ENCODE assay signal across 8 cellular contexts in the genomic region with DNA sequence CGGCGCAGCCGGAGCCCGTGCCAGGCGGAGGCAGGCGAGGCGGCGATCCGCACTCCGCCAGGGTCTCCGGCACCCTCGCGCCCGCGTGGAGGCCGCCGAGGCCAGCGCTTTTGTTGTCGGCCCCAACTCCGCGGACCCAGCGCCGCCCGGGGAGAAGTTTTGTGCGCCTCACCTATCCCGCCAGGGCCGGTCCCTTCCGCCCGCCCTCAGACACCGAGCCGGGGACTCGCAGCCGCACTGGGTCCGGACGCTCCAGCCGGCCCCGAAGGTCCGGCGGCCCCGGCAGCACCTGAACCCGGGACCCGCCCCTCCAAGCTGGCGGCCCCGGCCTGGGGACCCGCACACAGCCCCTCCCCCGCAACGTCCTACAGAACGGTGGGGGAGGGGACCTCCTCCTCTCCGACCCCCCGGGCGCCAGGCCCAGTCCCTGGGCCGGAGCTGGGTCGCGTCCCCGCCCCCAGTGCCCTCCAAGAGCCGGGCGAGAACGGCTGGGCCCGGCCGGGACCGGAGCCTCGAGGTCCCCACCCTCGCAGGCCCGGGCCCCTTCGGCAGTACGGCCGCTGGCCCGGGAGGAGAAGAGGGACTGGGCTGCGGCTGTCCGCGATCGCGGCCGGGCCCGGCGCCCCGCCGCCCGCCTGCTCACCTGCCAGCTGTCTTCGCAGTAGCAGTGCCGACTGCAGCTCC. TPM values are rescaled to one million over a fixed set of nuclear protein-coding genes. Genes with fewer than 3 reads are reported as not detected.
DNase-seq lines count a peak whose midpoint lies in the region; ATAC-seq and TF ChIP-seq lines count a peak whose summit lies in the region.

No MANE protein-coding gene starts in this region.

- POLR2A ChIA-PET in HEK293 (lab: Yijun Ruan, JAX) = interaction anchor here (0.6 to 1.9 kb wide), 12 partner anchors 8 to 439 kb away, joined by 3 to 9 read pairs (median 3); partner anchors contain the start of genes ANKFY1, CYB5D2 and ZZEF1

- no peak overlapping the region for H3K27ac Mint-ChIP-seq in activated naive CD8-positive, alpha-beta T cell treated with anti-CD3 and anti-CD28 coated beads for 36 hours

- WGBS in right cardiac atrium = under 1% methylated on average over 81 of the region's 81 CpGs

- H3K36me3 ChIP-seq in HEK293 (ENCODE audit: control insufficient read depth in 2 of 2, insufficient read depth in 1 of 2, low read length in 2 of 2) = peaks cover 0 to 4% of the 10 kb centered on the region in 2 experiments; a peak in 1 of 3 replicates

- no peaks in the 10 kb centered on the region for H3K9me3 ChIP-seq in HEK293 (ENCODE audit: control insufficient read depth, insufficient read depth, low read depth, low read length)
- no peaks in the 10 kb centered on the region for H3K9me3 ChIP-seq in right cardiac atrium (ENCODE audit: control insufficient read depth, low read length)

- no peaks in the 10 kb centered on the region for H3K9me3 Mint-ChIP-seq in activated naive CD8-positive, alpha-beta T cell treated with anti-CD3 and anti-CD28 coated beads for 36 hours

- H3K36me3 Mint-ChIP-seq in activated naive CD8-positive, alpha-beta T cell treated with anti-CD3 and anti-CD28 coated beads for 36 hours = peaks cover 19% of the 10 kb centered on the region

- peak overlapping the region; percentile 98 for H3K27ac ChIP-seq in HEK293 (ENCODE audit: extremely low read depth, low read depth, low read length)
- H3K27ac ChIP-seq in right cardiac atrium (ENCODE audit: low read length) = peak overlapping the region; percentile 95

- peaks cover 24% of the 10 kb centered on the region for H3K4me1 Mint-ChIP-seq in activated naive CD8-positive, alpha-beta T cell treated with anti-CD3 and anti-CD28 coated beads for 36 hours

- ATAC-seq in GM18499 (IDR thresholded peaks at IDR 0.05; ENCODE audit: insufficient read depth, unreplicated experiment) (peak; percentile 9), right cardiac atrium (peak; percentile 5 to 32), sciatic nerve (peak; percentile 1)

- H3K4me1 ChIP-seq in HEK293 (ENCODE audit: control insufficient read depth, insufficient read depth, low read length) (peaks cover 5% of the 10 kb centered on the region), right cardiac atrium (ENCODE audit: control insufficient read depth, insufficient read depth, low read length) (no peaks in the 10 kb centered on the region)

- H3K4me3 ChIP-seq in HEK293 (ENCODE audit: low read depth, low read length) (peak overlapping the region; percentile 95), right cardiac atrium (ENCODE audit: low read length) (peak overlapping the region; percentile 98)

- no peaks in the 10 kb centered on the region for H3K27me3 ChIP-seq in right cardiac atrium (ENCODE audit: control insufficient read depth, insufficient read depth)

- intact Hi-C loops in right cardiac atrium (cut with DNase I) = loop anchor here in 1 of 4 donors (10.0 kb wide), 1 partner anchor 61 kb away; no protein-coding TSS in a partner anchor
- intact Hi-C loops in sciatic nerve (cut with DNase I) = no loop called here

- TF ChIP-seq CTCF in HEK293 (tag by site-specific recombination; IDR thresholded peaks at IDR 0.05) = no peak

- DNase-seq in NCI-H146 treated with DMSO at 0.1 percent for 48 hours (lab: John Stamatoyannopoulos, UW; ENCODE audit: unreplicated experiment) (peak; percentile 9), right cardiac atrium (peak in 2 of 3 donors; percentile 72 to 81), sciatic nerve (ENCODE audit: low spot score) (peak; percentile 69), ureter (ENCODE audit: low spot score) (no peak), LoVo (ENCODE audit: low spot score) (no peak)
- DNase-seq in activated naive CD8-positive, alpha-beta T cell treated with anti-CD3 and anti-CD28 coated beads for 36 hours = no peak

- no peaks in the 10 kb centered on the region for H3K27me3 Mint-ChIP-seq in activated naive CD8-positive, alpha-beta T cell treated with anti-CD3 and anti-CD28 coated beads for 36 hours

- CTCF ChIA-PET in HEK293 (lab: Yijun Ruan, JAX) = interaction anchor here (0.6 to 1.2 kb wide), 4 partner anchors 46 to 160 kb away, joined by 3 to 5 read pairs (median 4); no protein-coding TSS in a partner anchor

- H3K4me3 Mint-ChIP-seq in activated naive CD8-positive, alpha-beta T cell treated with anti-CD3 and anti-CD28 coated beads for 36 hours = peak overlapping the region; percentile 68

TF ChIP-seq in HEK293, 187 proteins besides CTCF, POLR2A, EP300 and RAD21 (continues in another document):
- TF ChIP-seq SP2 (tag by site-specific recombination; IDR thresholded peaks at IDR 0.05) = peak; percentile 68
- TF ChIP-seq, protein P1, sequence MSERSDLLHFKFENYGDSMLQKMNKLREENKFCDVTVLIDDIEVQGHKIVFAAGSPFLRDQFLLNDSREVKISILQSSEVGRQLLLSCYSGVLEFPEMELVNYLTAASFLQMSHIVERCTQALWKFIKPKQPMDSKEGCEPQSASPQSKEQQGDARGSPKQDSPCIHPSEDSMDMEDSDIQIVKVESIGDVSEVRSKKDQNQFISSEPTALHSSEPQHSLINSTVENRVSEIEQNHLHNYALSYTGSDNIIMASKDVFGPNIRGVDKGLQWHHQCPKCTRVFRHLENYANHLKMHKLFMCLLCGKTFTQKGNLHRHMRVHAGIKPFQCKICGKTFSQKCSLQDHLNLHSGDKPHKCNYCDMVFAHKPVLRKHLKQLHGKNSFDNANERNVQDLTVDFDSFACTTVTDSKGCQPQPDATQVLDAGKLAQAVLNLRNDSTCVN (tag by site-specific recombination; optimal IDR thresholded peaks at IDR 0.05) = peak; percentile 59
- TF ChIP-seq SP3 (tag by site-specific recombination; IDR thresholded peaks at IDR 0.05) = peak; percentile 67
- 0 out of 2 replicates have a peak, but pooled peaks have one; percentile 32 for TF ChIP-seq ZNF596 (tag by site-specific recombination; IDR thresholded peaks at IDR 0.05)
- peak; percentile 62 for TF ChIP-seq ZEB2 (tag by site-specific recombination; IDR thresholded peaks at IDR 0.05)
- no peak for TF ChIP-seq ZNF837 (tag by site-specific recombination; IDR thresholded peaks at IDR 0.05)
- peak; percentile 86; the same call in 1 of the 2 replicates for TF ChIP-seq BCL11B (tag by site-specific recombination; IDR thresholded peaks at IDR 0.05; ENCODE audit: low read depth)
- TF ChIP-seq KLF1 (tag by site-specific recombination; IDR thresholded peaks at IDR 0.05) = no peak
- TF ChIP-seq EGR2 (tag by site-specific recombination; IDR thresholded peaks at IDR 0.05; ENCODE audit: low read depth) = peak; percentile 64
- peak; percentile 65 for TF ChIP-seq ZFHX2 (tag by site-specific recombination; conservative IDR thresholded peaks at IDR 0.05)
- TF ChIP-seq MYNN (tag by site-specific recombination; IDR thresholded peaks at IDR 0.05; ENCODE audit: borderline replicate concordance) = no peak
- no peak for TF ChIP-seq ZNF394 (tag by site-specific recombination; IDR thresholded peaks at IDR 0.05; ENCODE audit: borderline replicate concordance)
- TF ChIP-seq GLIS2 (tag by site-specific recombination; IDR thresholded peaks at IDR 0.05) = peak; percentile 95
- peak; percentile 89 for TF ChIP-seq GLIS1 (tag by site-specific recombination; IDR thresholded peaks at IDR 0.05)
- TF ChIP-seq ZSCAN5A (tag by site-specific recombination; IDR thresholded peaks at IDR 0.05) = 0 out of 2 replicates have a peak, but pooled peaks have one; percentile 20
- peak; percentile 58 for TF ChIP-seq KLF9 (tag by site-specific recombination; IDR thresholded peaks at IDR 0.05; ENCODE audit: low read depth)
- peak; percentile 32; the same call in 1 of the 2 replicates for TF ChIP-seq ZNF423 (tag by site-specific recombination; IDR thresholded peaks at IDR 0.05)
- TF ChIP-seq ZBTB20 (tag by site-specific recombination; IDR thresholded peaks at IDR 0.05) = peak; percentile 89; the same call in 1 of the 2 replicates
- TF ChIP-seq BCL11A (tag by site-specific recombination; IDR thresholded peaks at IDR 0.05; ENCODE audit: low read depth) = 0 out of 2 replicates have a peak, but pooled peaks have one; percentile 27

RNA-seq across cellular contexts. Expression of gene UBE2G1, which starts 0.7 kb away (rescaled TPM):
- 10 to 100 TPM; 58.8 to 63.9 TPM for total RNA-seq in activated naive CD8-positive, alpha-beta T cell treated with anti-CD3 and anti-CD28 coated beads for 36 hours
- total RNA-seq in right cardiac atrium = 10 to 100 TPM; 50.0 to 55.1 (median 52.3) TPM
- polyA plus RNA-seq in right cardiac atrium = 24.0 TPM
- 46.7 TPM for total RNA-seq in sciatic nerve
- total RNA-seq in ureter = 50.9 TPM

Comparison
In these comparisons a context has a peak if more than half of its experiments do, and no peak if none do; other contexts are left out.
1. DNase-seq: peak in NCI-H146 treated with DMSO at 0.1 percent for 48 hours (single experiment), right cardiac atrium (2 of 3) and sciatic nerve (single experiment); none in activated naive CD8-positive, alpha-beta T cell treated with anti-CD3 and anti-CD28 coated beads for 36 hours (single experiment), ureter (single experiment) and LoVo (single experiment).
2. Peak in every context shown above with its lines, with median percentiles within 50 percentile points of each other: ATAC-seq.